In genomic region chr10:6162589-6163356, GRCh38 we compare ENCODE assay signal across 8 cellular contexts. TPM values are rescaled to one million over a fixed set of nuclear protein-coding genes. Genes with fewer than 3 reads are reported as not detected.
DNase-seq lines count a peak whose midpoint lies in the region; ATAC-seq and TF ChIP-seq lines count a peak whose summit lies in the region.

No MANE protein-coding gene starts in this region.

- CTCF ChIA-PET in RWPE1 (lab: Yijun Ruan, JAX): interaction anchor here (1.1 kb wide), 1 partner anchor 239 kb away, joined by 5 read pairs; no protein-coding TSS in a partner anchor

- 52 to 66% methylated on average over 12 of the region's 12 CpGs for WGBS in esophagus squamous epithelium, 2 donors

- H3K4me3 ChIP-seq in GM06990 (replicated peaks; ENCODE audit: low read depth, low read length): peak overlapping the region; percentile 64
- H3K4me3 ChIP-seq in esophagus squamous epithelium: peak overlapping the region; percentile 58 to 88 (median 72)

- no peaks in the 10 kb centered on the region for H3K9me3 ChIP-seq in esophagus squamous epithelium

- DNase-seq in GM06990 (ENCODE audit: extremely low read depth, insufficient read length): no peak
- DNase-seq in RWPE1 (ENCODE audit: low spot score): no peak
- no peak for DNase-seq in esophagus squamous epithelium (lab: John Stamatoyannopoulos, UW)
- DNase-seq in sciatic nerve (ENCODE audit: low spot score): no peak
- DNase-seq in stimulated activated CD4-positive, alpha-beta T cell treated with anti-CD3 and anti-CD28 coated beads, Interleukin-1b, Interleukin-23, amount 100 ng/mL, for 48 hours: no peak
- DNase-seq in GM19240 (ENCODE audit: insufficient read length, low spot score): no peak
- DNase-seq in NCI-H524 treated with DMSO at 0.1 percent for 48 hours (lab: John Stamatoyannopoulos, UW): no peak

- H3K27me3 ChIP-seq in GM06990 (replicated peaks; ENCODE audit: control insufficient read depth, insufficient read depth, low read length) (no peaks in the 10 kb centered on the region), esophagus squamous epithelium (no peaks in the 10 kb centered on the region)

- H3K27ac ChIP-seq in RWPE1 (peak overlapping the region; percentile 83), esophagus squamous epithelium (peak overlapping the region; percentile 84 to 97 (median 90))

- POLR2A ChIA-PET in RWPE1 (lab: Yijun Ruan, JAX; ENCODE audit: low non-redundant PET): no interaction called here

- TF ChIP-seq CTCF in GM06990 (IDR thresholded peaks at IDR 0.05; ENCODE audit: insufficient read depth, low read length, poor library complexity, severe bottlenecking) (no peak), RWPE1 (conservative IDR thresholded peaks at IDR 0.05; ENCODE audit: low read depth) (no peak), esophagus squamous epithelium (IDR thresholded peaks at IDR 0.05) (no peak)

- H3K4me1 ChIP-seq in esophagus squamous epithelium: peaks cover 16 to 60% (median 30%) of the 10 kb centered on the region in 3 donors

- no peak for TF ChIP-seq POLR2A in esophagus squamous epithelium (IDR thresholded peaks at IDR 0.05)

- ATAC-seq in sciatic nerve (peak; percentile 6), HG02610 (IDR thresholded peaks at IDR 0.05; ENCODE audit: unreplicated experiment) (no peak)

- intact Hi-C loops in esophagus squamous epithelium (cut with DNase I) (no loop called here), sciatic nerve (cut with DNase I) (no loop called here)

- H3K36me3 ChIP-seq in GM06990 (ENCODE audit: control insufficient read depth, insufficient read depth, low read length) (peaks cover 3% of the 10 kb centered on the region), esophagus squamous epithelium (peaks cover 0 to 18% (median 0%) of the 10 kb centered on the region in 3 donors)

RNA-seq across cellular contexts. Expression of gene PFKFB3, which starts 40.0 kb away (rescaled TPM):
- total RNA-seq in esophagus squamous epithelium (10 to 100 TPM; 17.1 to 37.8 (median 26.2) TPM), sciatic nerve (87.7 TPM)
